ENCODE assay signal across 19 cellular contexts in genomic region chr17:79531696-79532095, GRCh38.
A peak's percentile ranks its signal among the peaks of the same experiment; 100 is the strongest.
DNase-seq lines count a peak whose midpoint lies in the region; ATAC-seq, FAIRE-seq and TF ChIP-seq lines count a peak whose summit lies in the region.
"Had no signal": no experiment of that assay in that cellular context is flagged by ENCODE, and none has a peak within 500 bp of the region (broad histone marks: within the 10 kb centered on the region; RNA-seq: fewer than 3 reads in every experiment).

No MANE protein-coding gene starts in this region.

- no peaks in the 10 kb centered on the region for H3K36me3 Mint-ChIP-seq in nephron progenitor cell (ENCODE audit: low read depth)
- H3K36me3 Mint-ChIP-seq: CD8-positive, alpha-beta T cell had no signal

- WGBS in H1 (ENCODE audit: extremely low coverage in 1 of 2, insufficient coverage in 1 of 2, insufficient read length in 1 of 2, insufficient replicate concordance in 2 of 2, low coverage in 1 of 2, low lambda C conversion rate in 2 of 2, missing lambda C conversion rate in 1 of 2), 2 experiments: 80% methylated on average over 12 of the region's 12 CpGs; no CpG with 5 or more reads in 1 of the 2 experiments

- TF ChIP-seq EP300 in H1 (IDR thresholded peaks at IDR 0.05; ENCODE audit: borderline replicate concordance in 1 of 2, low read depth in 2 of 2, low read length in 2 of 2): no peak

- H3K36me3 ChIP-seq in left ventricle myocardium inferior (no peaks in the 10 kb centered on the region), H1 (ENCODE audit: control insufficient read depth in 2 of 4, insufficient read depth in 4 of 4, low read length in 3 of 4) (no peaks in the 10 kb centered on the region)

- no peaks in the 10 kb centered on the region for H3K79me1 ChIP-seq in H1 (ENCODE audit: low read depth, low read length)

- no peaks in the 10 kb centered on the region for H3K9me3 ChIP-seq in left ventricle myocardium inferior (replicated peaks)
- H3K9me3 ChIP-seq in H1 (ENCODE audit: insufficient read depth in 2 of 2, low read depth in 1 of 2, low read length in 1 of 2): no peaks in the 10 kb centered on the region

- no peak overlapping the region for H3K4me3 Mint-ChIP-seq in nephron progenitor cell
- H3K4me3 Mint-ChIP-seq: CD8-positive, alpha-beta T cell had no signal

- H3K56ac ChIP-seq in H1 (replicated peaks; ENCODE audit: insufficient read length, low read depth, low read length): no peak overlapping the region

- peaks cover 60% of the 10 kb centered on the region for H3K4me1 Mint-ChIP-seq in nephron progenitor cell

- POLR2A ChIA-PET in H1 (lab: Charles Lee; ENCODE audit: partially characterized antibody): no interaction called here

- no peak for FAIRE-seq in H1 (lab: Jason Lieb, UNC)
- FAIRE-seq: GM12891 had no signal

- no peak for TF ChIP-seq RAD21 in H1 (IDR thresholded peaks at IDR 0.05 in 1 of 2, conservative IDR thresholded peaks at IDR 0.05 in 1 of 2; ENCODE audit: low read depth in 2 of 2, low read length in 2 of 2)

- H3K4me2 ChIP-seq in H1 (ENCODE audit: insufficient read depth in 1 of 2, low read depth in 2 of 2, low read length in 2 of 2): peak overlapping the region in 1 of 2 experiments; percentile 24; a peak in 1 of 4 replicates

- no peaks in the 10 kb centered on the region for H3K23me2 ChIP-seq in H1 (ENCODE audit: low read depth, low read length)

- DNase-seq in left cardiac atrium (peak; percentile 8), left ventricle myocardium inferior (no peak), H1 (ENCODE audit: low read depth in 1 of 2, low spot score in 2 of 2) (no peak), nephron progenitor cell (no peak), sciatic nerve (ENCODE audit: low spot score) (no peak), RPMI8226 (no peak), NCI-H1417 treated with DMSO at 0.1 percent for 48 hours (lab: John Stamatoyannopoulos, UW) (no peak)
- DNase-seq in activated CD4-positive, alpha-beta T cell treated with anti-CD3 and anti-CD28 coated beads for 4 hours: no peak
- DNase-seq: AML-193; C1 segment of cervical spinal cord; CD8-positive, alpha-beta T cell; DMS153; GOT3; Karpas-422; NCI-H187; NCI-H446; NCI-H526 treated with DMSO at 0.1 percent for 48 hours; SHP77 treated with DMSO at 0.1 percent for 48 hours had no signal

- no peak overlapping the region for H2AFZ ChIP-seq in H1 (ENCODE audit: low read length)

- no peak overlapping the region for H4K5ac ChIP-seq in H1 (ENCODE audit: insufficient read length, low read depth, low read length)

- H3K9me3 Mint-ChIP-seq in nephron progenitor cell: no peaks in the 10 kb centered on the region
- H3K9me3 Mint-ChIP-seq: CD8-positive, alpha-beta T cell had no signal

- 0 out of 2 replicates have a peak overlapping the region, but pooled peaks have one; percentile 61 for H2BK20ac ChIP-seq in H1 (ENCODE audit: low read length)

- no peak overlapping the region for H2AK5ac ChIP-seq in H1 (ENCODE audit: low read depth, low read length)

- no peaks in the 10 kb centered on the region for H3K79me2 ChIP-seq in H1 (ENCODE audit: control insufficient read depth in 1 of 2, insufficient read depth in 2 of 2, low read length in 2 of 2)

- H3K27ac ChIP-seq in left ventricle myocardium inferior (replicated peaks): no peak overlapping the region
- no peak overlapping the region for H3K27ac ChIP-seq in H1 (ENCODE audit: low read depth, low read length)

- no peak overlapping the region for H3K14ac ChIP-seq in H1 (ENCODE audit: insufficient read length)

- peaks cover 100% of the 10 kb centered on the region for H3K27me3 ChIP-seq in left ventricle myocardium inferior (ENCODE audit: low read depth)
- H3K27me3 ChIP-seq in H1 (replicated peaks in 1 of 4; ENCODE audit: control insufficient read depth in 3 of 4, extremely low read depth in 1 of 4, insufficient read depth in 3 of 4, low read length in 3 of 4): peaks cover 0 to 3% (median 0%) of the 10 kb centered on the region in 4 experiments; a peak in 1 of 7 replicates

- intact Hi-C loops in left cardiac atrium (cut with DNase I) (no loop called here), left ventricle myocardium inferior (cut with micrococcal nuclease) (no loop called here), sciatic nerve (cut with DNase I) (no loop called here)

- H3K27ac Mint-ChIP-seq in nephron progenitor cell: peak overlapping the region; percentile 13
- H3K27ac Mint-ChIP-seq: CD8-positive, alpha-beta T cell had no signal

- no peak overlapping the region for H3K9ac ChIP-seq in H1 (replicated peaks in 1 of 4; ENCODE audit: extremely low read depth in 1 of 4, low read depth in 3 of 4, low read length in 3 of 4)

- H3K4me3 ChIP-seq in left ventricle myocardium inferior (no peak overlapping the region), H1 (ENCODE audit: extremely low read depth in 1 of 4, insufficient read depth in 2 of 4, low read depth in 3 of 4, low read length in 4 of 4) (no peak overlapping the region)

- no peak overlapping the region for H3K4ac ChIP-seq in H1 (replicated peaks; ENCODE audit: insufficient read length, low read depth, low read length)

- H2BK12ac ChIP-seq in H1 (ENCODE audit: low read depth, low read length): peak overlapping the region; percentile 7; the same call in 1 of the 2 replicates

- no peak overlapping the region for H2BK120ac ChIP-seq in H1 (replicated peaks; ENCODE audit: low read depth, low read length)

- ATAC-seq in left cardiac atrium: no peak
- no peak for ATAC-seq in sciatic nerve
- ATAC-seq: CD8-positive, alpha-beta T cell had no signal

- peaks cover 0 to 2% of the 10 kb centered on the region in 2 experiments for H4K20me1 ChIP-seq in H1 (replicated peaks in 1 of 2; ENCODE audit: control insufficient read depth in 1 of 2, insufficient read depth in 2 of 2, low read length in 2 of 2)

- CTCF ChIA-PET in H1 (lab: Charles Lee; ENCODE audit: partially characterized antibody): interaction anchor here (0.7 to 1.2 kb wide), 3 partner anchors 10 to 126 kb away, joined by 3 read pairs; no protein-coding TSS in a partner anchor

- H4K8ac ChIP-seq in H1 (ENCODE audit: extremely low read depth, insufficient read depth, low read length): no peak overlapping the region

- TF ChIP-seq POLR2A in H1 (IDR thresholded peaks at IDR 0.05; ENCODE audit: control extremely low read depth in 1 of 2, low read depth in 2 of 2, low read length in 2 of 2): no peak

- H3K18ac ChIP-seq in H1 (ENCODE audit: extremely low read depth, low read length): no peak overlapping the region

- H3K4me1 ChIP-seq in left ventricle myocardium inferior (no peaks in the 10 kb centered on the region), H1 (replicated peaks in 1 of 4; ENCODE audit: control insufficient read depth in 3 of 4, insufficient read depth in 4 of 4, low read length in 3 of 4) (peaks cover 5 to 21% (median 15%) of the 10 kb centered on the region in 4 experiments)

- H3K27me3 Mint-ChIP-seq in nephron progenitor cell (ENCODE audit: low read depth, poor library complexity): peaks cover 7% of the 10 kb centered on the region

- TF ChIP-seq CTCF in left ventricle myocardium inferior (IDR thresholded peaks at IDR 0.05; ENCODE audit: borderline replicate concordance) (no peak), H1 (IDR thresholded peaks at IDR 0.05; ENCODE audit: control extremely low read depth in 1 of 3, insufficient read depth in 1 of 3, low read depth in 1 of 3, low read length in 3 of 3) (no peak), nephron progenitor cell (IDR thresholded peaks at IDR 0.05) (no peak)

- H3K23ac ChIP-seq in H1 (ENCODE audit: insufficient read length): no peak overlapping the region

- H4K91ac ChIP-seq in H1 (replicated peaks; ENCODE audit: insufficient read length, low read length): no peak overlapping the region

- H2BK15ac ChIP-seq in H1 (ENCODE audit: low read length): no peak overlapping the region

- H2BK5ac ChIP-seq in H1 (ENCODE audit: low read depth, low read length): no peak overlapping the region

TF ChIP-seq in H1, 55 proteins besides CTCF, POLR2A, EP300 and RAD21:
- TF ChIP-seq KDM5A (IDR thresholded peaks at IDR 0.05; ENCODE audit: low read length) (no peak), SRF (IDR thresholded peaks at IDR 0.05; ENCODE audit: low read depth, low read length) (no peak), RNF2 (IDR thresholded peaks at IDR 0.05; ENCODE audit: borderline replicate concordance, low read depth, low read length, missing control alignments, poor library complexity, severe bottlenecking) (no peak)
TF ChIP-seq in H1: peak in this region for 0.
